Comparison of ENCODE assay signal across 1 cellular context in genomic region chr20:35885212-35885611, GRCh38.
TF ChIP-seq lines count a peak whose summit lies in the region.

No MANE protein-coding gene starts in this region.

TF ChIP-seq in IMR-90, 13 proteins besides CTCF, POLR2A, EP300 and RAD21 (continued from another document):
- TF ChIP-seq NFE2L2 (IDR thresholded peaks at IDR 0.05; ENCODE audit: low read depth, low read length) (no peak), RFX5 (IDR thresholded peaks at IDR 0.05; ENCODE audit: low read depth, low read length) (no peak), CEBPB (IDR thresholded peaks at IDR 0.05; ENCODE audit: low read depth, low read length) (no peak), CHD1 (IDR thresholded peaks at IDR 0.05; ENCODE audit: low read depth, low read length) (no peak), MAZ (IDR thresholded peaks at IDR 0.05; ENCODE audit: borderline replicate concordance, low read depth, low read length) (no peak), MXI1 (IDR thresholded peaks at IDR 0.05; ENCODE audit: borderline replicate concordance, low read depth, low read length) (no peak), RCOR1 (IDR thresholded peaks at IDR 0.05; ENCODE audit: insufficient replicate concordance, low read length) (no peak)
- TF ChIP-seq, protein P1, sequence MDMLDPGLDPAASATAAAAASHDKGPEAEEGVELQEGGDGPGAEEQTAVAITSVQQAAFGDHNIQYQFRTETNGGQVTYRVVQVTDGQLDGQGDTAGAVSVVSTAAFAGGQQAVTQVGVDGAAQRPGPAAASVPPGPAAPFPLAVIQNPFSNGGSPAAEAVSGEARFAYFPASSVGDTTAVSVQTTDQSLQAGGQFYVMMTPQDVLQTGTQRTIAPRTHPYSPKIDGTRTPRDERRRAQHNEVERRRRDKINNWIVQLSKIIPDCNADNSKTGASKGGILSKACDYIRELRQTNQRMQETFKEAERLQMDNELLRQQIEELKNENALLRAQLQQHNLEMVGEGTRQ (IDR thresholded peaks at IDR 0.05; ENCODE audit: low read depth, low read length) = no peak
